Comparison of ENCODE assay signal across 8 cellular contexts in the genomic region with DNA sequence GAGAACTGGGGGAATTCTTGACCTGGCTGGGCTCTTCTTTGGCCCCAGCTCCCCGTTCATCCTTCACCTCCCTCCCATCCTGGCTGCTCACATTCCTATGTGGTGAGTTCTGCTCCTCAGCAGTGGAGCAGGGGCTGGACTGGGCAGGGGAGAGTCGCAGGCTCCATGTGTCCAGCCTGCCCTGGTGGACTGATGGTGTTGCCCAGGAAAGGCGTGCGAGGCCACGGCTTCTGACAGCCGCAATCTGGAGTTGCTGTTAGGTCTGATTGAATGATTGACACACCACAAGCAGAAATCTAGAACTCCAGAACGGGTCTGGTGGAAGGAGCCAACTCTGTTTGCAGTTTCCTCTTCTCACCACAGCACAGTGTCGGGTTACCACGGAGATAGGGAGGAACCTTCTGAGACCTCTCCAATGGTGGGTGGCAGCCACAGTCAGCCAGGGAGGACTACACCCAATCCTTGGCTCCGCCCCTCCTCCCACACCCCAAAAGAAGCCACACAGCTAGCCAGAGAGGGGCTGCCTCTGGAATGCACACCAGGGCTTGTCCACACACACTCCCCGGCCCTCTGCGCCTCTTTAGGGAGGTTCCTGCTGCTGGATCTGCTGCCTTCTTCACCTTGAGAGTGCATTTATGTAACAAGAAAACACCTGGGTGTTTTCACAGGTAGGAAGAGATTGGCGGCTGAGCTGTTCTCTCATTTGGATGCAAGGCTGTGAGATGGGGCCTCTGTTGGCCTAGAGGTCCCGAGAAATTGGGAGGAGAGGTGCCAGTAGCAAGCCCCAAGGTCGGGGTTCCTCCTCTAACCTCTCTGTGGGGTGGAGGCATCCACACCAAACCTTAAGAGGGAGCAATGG. TPM values are rescaled to one million over a fixed set of nuclear protein-coding genes. Genes with fewer than 3 reads are reported as not detected.
DNase-seq lines count a peak whose midpoint lies in the region; ATAC-seq and TF ChIP-seq lines count a peak whose summit lies in the region.

No MANE protein-coding gene starts in this region.

- peaks cover 92% of the 10 kb centered on the region for H3K4me1 Mint-ChIP-seq in activated naive CD4-positive, alpha-beta T cell treated with anti-CD3 and anti-CD28 coated beads, Interleukin-2, amount 10 ng/mL, durations not matched to agents 7 days and 5 days

- peaks cover 14% of the 10 kb centered on the region for H3K36me3 Mint-ChIP-seq in activated naive CD4-positive, alpha-beta T cell treated with anti-CD3 and anti-CD28 coated beads, Interleukin-2, amount 10 ng/mL, durations not matched to agents 7 days and 5 days

- TF ChIP-seq POLR2A in spleen (IDR thresholded peaks at IDR 0.05): no peak

- H3K27me3 ChIP-seq in heart right ventricle: no peaks in the 10 kb centered on the region
- H3K27me3 ChIP-seq in spleen (replicated peaks in 1 of 7): no peaks in the 10 kb centered on the region

- H3K4me1 ChIP-seq in heart right ventricle: peaks cover 0 to 75% (median 48%) of the 10 kb centered on the region in 9 donors
- peaks cover 36 to 86% (median 60%) of the 10 kb centered on the region in 6 donors for H3K4me1 ChIP-seq in spleen

- H3K36me3 ChIP-seq in heart right ventricle (no peaks in the 10 kb centered on the region), spleen (no peaks in the 10 kb centered on the region)

- H3K9me3 ChIP-seq in heart right ventricle (no peaks in the 10 kb centered on the region), spleen (no peaks in the 10 kb centered on the region)

- H3K9me3 Mint-ChIP-seq in activated naive CD4-positive, alpha-beta T cell treated with anti-CD3 and anti-CD28 coated beads, Interleukin-2, amount 10 ng/mL, durations not matched to agents 7 days and 5 days: peaks cover 12% of the 10 kb centered on the region

- intact Hi-C loops in heart right ventricle (cut with DNase I) (loop anchor here in 2 of 10 donors (10.0 kb wide), 1 partner anchor 52 kb away; a partner anchor contains a TSS), spleen (cut with DNase I; ENCODE audit: low total_unique reads) (no loop called here)

- WGBS in heart right ventricle, 2 donors: 69 to 73% methylated on average over 15 of the region's 15 CpGs
- 30 to 41% (median 39%) methylated on average over 14 to 15 of the region's 15 CpGs for WGBS in spleen, 5 donors

- H3K27ac Mint-ChIP-seq in activated naive CD4-positive, alpha-beta T cell treated with anti-CD3 and anti-CD28 coated beads, Interleukin-2, amount 10 ng/mL, durations not matched to agents 7 days and 5 days: peak overlapping the region; percentile 97

- TF ChIP-seq CTCF in heart right ventricle (IDR thresholded peaks at IDR 0.05) (no peak), spleen (IDR thresholded peaks at IDR 0.05 in 8 of 11, conservative IDR thresholded peaks at IDR 0.05 in 3 of 11) (peak in 4 of 11 experiments; percentile 9 to 44 (median 30))

- H3K4me3 Mint-ChIP-seq in activated naive CD4-positive, alpha-beta T cell treated with anti-CD3 and anti-CD28 coated beads, Interleukin-2, amount 10 ng/mL, durations not matched to agents 7 days and 5 days: peak overlapping the region; percentile 77

- ATAC-seq in GM18907 (IDR thresholded peaks at IDR 0.05; ENCODE audit: unreplicated experiment) (peak; percentile 81), HG03095 (IDR thresholded peaks at IDR 0.05; ENCODE audit: unreplicated experiment) (peak; percentile 67), heart right ventricle (peak; percentile 62 to 77 (median 70))

- peak; percentile 92 for DNase-seq in A172 (ENCODE audit: low spot score)
- DNase-seq in SIG-M5 treated with dmso at 0.1 percent for 504 hours (lab: John Stamatoyannopoulos, UW; ENCODE audit: unreplicated experiment): peak; percentile 85
- peak; percentile 92 for DNase-seq in activated naive CD4-positive, alpha-beta T cell treated with anti-CD3 and anti-CD28 coated beads, Interleukin-2, amount 10 ng/mL, durations not matched to agents 7 days and 5 days
- DNase-seq in heart right ventricle: peak; percentile 46 to 53
- DNase-seq in spleen: peak; percentile 91
- no peak for DNase-seq in NK-92 treated with Interleukin-12 subunit alpha and Interleukin-12 subunit beta, amount 100 ng/mL, for 24 hours (lab: John Stamatoyannopoulos, UW)

- CTCF ChIA-PET in activated naive CD4-positive, alpha-beta T cell treated with anti-CD3 and anti-CD28 coated beads, Interleukin-2, amount 10 ng/mL, durations not matched to agents 7 days and 5 days (lab: Charles Lee): interaction anchor here (0.6 to 2.6 kb wide), 5 partner anchors 36 to 223 kb away, joined by 3 to 7 read pairs (median 3); no protein-coding TSS in a partner anchor

- H3K27ac ChIP-seq in heart right ventricle (peak overlapping the region in 6 of 10 donors; percentile 15 to 83 (median 34)), spleen (peak overlapping the region; percentile 66 to 82 (median 76))

- no peaks in the 10 kb centered on the region for H3K27me3 Mint-ChIP-seq in activated naive CD4-positive, alpha-beta T cell treated with anti-CD3 and anti-CD28 coated beads, Interleukin-2, amount 10 ng/mL, durations not matched to agents 7 days and 5 days

- peak overlapping the region in 1 of 10 donors; percentile 14 for H3K4me3 ChIP-seq in heart right ventricle
- H3K4me3 ChIP-seq in spleen: peak overlapping the region in 1 of 8 donors; percentile 35

RNA-seq across cellular contexts. Expression of a gene that starts 56.4 kb away (rescaled TPM):
- total RNA-seq in A172 (2014; rRNA removed; shearing (Covaris generic)): 179 and 324 TPM in 2 replicates
- total RNA-seq in heart right ventricle (100 to 1,000 TPM in 1 of 10 donors, 10 to 100 TPM in 9; 18.9 to 104 (median 27.1) TPM), spleen (100 to 1,000 TPM; 200 to 521 (median 348) TPM)
- polyA plus RNA-seq in heart right ventricle (10 to 100 TPM in 1 of 2 donors, 1 to 10 TPM in 1; 7.0 to 18.8 TPM), spleen (100 to 1,000 TPM in 1 of 3 donors, 10 to 100 TPM in 2; 60.9 to 103 (median 71.8) TPM)
